Comparison of ENCODE assay signal across 9 cellular contexts in genomic region chr14:68104518-68104917, GRCh38.
DNase-seq lines count a peak whose midpoint lies in the region; ATAC-seq, FAIRE-seq and TF ChIP-seq lines count a peak whose summit lies in the region.
"Had no signal": no experiment of that assay in that cellular context is flagged by ENCODE, and none has a peak within 500 bp of the region (broad histone marks: within the 10 kb centered on the region; RNA-seq: fewer than 3 reads in every experiment).

No MANE protein-coding gene starts in this region.

- H3K27ac Mint-ChIP-seq in WTC11: peak overlapping the region; percentile 51; the same call in 1 of the 2 replicates
- no peak overlapping the region for H3K27ac Mint-ChIP-seq in activated naive CD4-positive, alpha-beta T cell treated with anti-CD3 and anti-CD28 coated beads, Interleukin-2, amount 50 U/mL, for 72 hours

- H3K4me3 ChIP-seq in esophagus squamous epithelium: no peak overlapping the region
- H3K4me3 ChIP-seq in BE2C (ENCODE audit: low read depth, low read length): no peak overlapping the region

- POLR2A ChIA-PET in WTC11 (lab: Charles Lee): no interaction called here

- H3K27me3 Mint-ChIP-seq in WTC11 (ENCODE audit: low read depth): no peaks in the 10 kb centered on the region

- CTCF ChIA-PET in WTC11 (lab: Charles Lee): no interaction called here

- ATAC-seq in WTC11 (no peak), left cardiac atrium (peak; percentile 68 to 99)
- ATAC-seq in activated naive CD4-positive, alpha-beta T cell treated with anti-CD3 and anti-CD28 coated beads, Interleukin-2, amount 50 U/mL, for 72 hours: no peak

- TF ChIP-seq CTCF in WTC11 (IDR thresholded peaks at IDR 0.05): no peak
- TF ChIP-seq CTCF in esophagus squamous epithelium (IDR thresholded peaks at IDR 0.05): no peak
- TF ChIP-seq CTCF in BE2C (IDR thresholded peaks at IDR 0.05; ENCODE audit: low read depth, low read length): no peak

- H3K27ac ChIP-seq in esophagus squamous epithelium: peak overlapping the region in 2 of 4 donors; percentile 13 to 37

- H3K4me1 ChIP-seq in esophagus squamous epithelium (peaks cover 0 to 40% (median 13%) of the 10 kb centered on the region in 3 donors), BE2C (no peaks in the 10 kb centered on the region)

- peaks cover 36% of the 10 kb centered on the region for H3K9me3 Mint-ChIP-seq in WTC11
- H3K9me3 Mint-ChIP-seq in activated naive CD4-positive, alpha-beta T cell treated with anti-CD3 and anti-CD28 coated beads, Interleukin-2, amount 50 U/mL, for 72 hours: peaks cover 6 to 20% of the 10 kb centered on the region in 2 donors

- WGBS in esophagus squamous epithelium, 2 donors: 40% methylated on average over 1 of the region's 1 CpG

- DNase-seq in GM12892 (ENCODE audit: insufficient read length) (no peak), WTC11 (ENCODE audit: low spot score) (no peak), left cardiac atrium (no peak), stromal cell of bone marrow (ENCODE audit: low read depth) (peak; percentile 36), esophagus squamous epithelium (lab: John Stamatoyannopoulos, UW) (no peak), BE2C (no peak), globus pallidus (ENCODE audit: low spot score) (no peak)
- DNase-seq in activated naive CD4-positive, alpha-beta T cell treated with anti-CD3 and anti-CD28 coated beads, Interleukin-2, amount 50 U/mL, for 72 hours (ENCODE audit: low spot score in 2 of 2): no peak
- DNase-seq: nephron progenitor cell had no signal

- H3K36me3 ChIP-seq in esophagus squamous epithelium (peaks cover 0 to 7% (median 0%) of the 10 kb centered on the region in 3 donors), BE2C (no peaks in the 10 kb centered on the region; the same call in 1 of the 2 replicates)

- intact Hi-C loops in left cardiac atrium (cut with DNase I) (no loop called here), esophagus squamous epithelium (cut with DNase I) (no loop called here)

- H3K36me3 Mint-ChIP-seq in WTC11: peaks cover 31% of the 10 kb centered on the region
- peaks cover 25 to 30% of the 10 kb centered on the region in 2 donors for H3K36me3 Mint-ChIP-seq in activated naive CD4-positive, alpha-beta T cell treated with anti-CD3 and anti-CD28 coated beads, Interleukin-2, amount 50 U/mL, for 72 hours

- TF ChIP-seq POLR2A in GM12892 (IDR thresholded peaks at IDR 0.05; ENCODE audit: low read depth, low read length) (no peak), esophagus squamous epithelium (IDR thresholded peaks at IDR 0.05) (no peak)

- H3K27me3 ChIP-seq in esophagus squamous epithelium (no peaks in the 10 kb centered on the region), BE2C (no peaks in the 10 kb centered on the region)

- peaks cover 35% of the 10 kb centered on the region for H3K4me1 Mint-ChIP-seq in WTC11

- H3K4me3 Mint-ChIP-seq in WTC11: no peak overlapping the region
- H3K4me3 Mint-ChIP-seq: nephron progenitor cell had no signal

- H3K9me3 ChIP-seq in esophagus squamous epithelium (peaks cover 4 to 16% (median 16%) of the 10 kb centered on the region in 3 donors), BE2C (peaks cover 7% of the 10 kb centered on the region; the same call in 1 of the 2 replicates)

- FAIRE-seq in GM12892 (lab: Jason Lieb, UNC): peak; percentile 27

TF ChIP-seq in WTC11, 78 proteins besides CTCF, POLR2A, EP300 and RAD21:
- no peak for TF ChIP-seq CBFB (CRISPR knock-in tag; IDR thresholded peaks at IDR 0.05; ENCODE audit: low read depth)
- TF ChIP-seq ZNF219 (CRISPR knock-in tag; IDR thresholded peaks at IDR 0.05; ENCODE audit: borderline replicate concordance): no peak
- TF ChIP-seq MYBL2 (CRISPR knock-in tag; IDR thresholded peaks at IDR 0.05): no peak
- TF ChIP-seq ZSCAN18 (CRISPR knock-in tag; IDR thresholded peaks at IDR 0.05): no peak
- TF ChIP-seq ZNF396 (CRISPR knock-in tag; IDR thresholded peaks at IDR 0.05; ENCODE audit: borderline replicate concordance): no peak
- no peak for TF ChIP-seq NR2C2 (CRISPR knock-in tag; IDR thresholded peaks at IDR 0.05)
- TF ChIP-seq TP53 (CRISPR knock-in tag; IDR thresholded peaks at IDR 0.05): no peak
- no peak for TF ChIP-seq CREB1 (CRISPR knock-in tag; IDR thresholded peaks at IDR 0.05)
- no peak for TF ChIP-seq ZNF425 (CRISPR knock-in tag; conservative IDR thresholded peaks at IDR 0.05)
- TF ChIP-seq JAZF1 (CRISPR knock-in tag; IDR thresholded peaks at IDR 0.05): no peak
- no peak for TF ChIP-seq RELA (CRISPR knock-in tag; IDR thresholded peaks at IDR 0.05; ENCODE audit: borderline replicate concordance)
- no peak for TF ChIP-seq ZBTB21 (CRISPR knock-in tag; IDR thresholded peaks at IDR 0.05; ENCODE audit: borderline replicate concordance)
- TF ChIP-seq ATF1 (CRISPR knock-in tag; IDR thresholded peaks at IDR 0.05): no peak
- no peak for TF ChIP-seq CREM (CRISPR knock-in tag; IDR thresholded peaks at IDR 0.05)
- no peak for TF ChIP-seq SMAD3 (CRISPR knock-in tag; IDR thresholded peaks at IDR 0.05; ENCODE audit: borderline replicate concordance)
- no peak for TF ChIP-seq MXD4 (CRISPR knock-in tag; IDR thresholded peaks at IDR 0.05; ENCODE audit: borderline replicate concordance)

Comparison
In these comparisons a context has a peak if more than half of its experiments do, and no peak if none do; other contexts are left out.
1. ATAC-seq: peak in left cardiac atrium (2 of 2); none in WTC11 (single experiment) and activated naive CD4-positive, alpha-beta T cell treated with anti-CD3 and anti-CD28 coated beads, Interleukin-2, amount 50 U/mL, for 72 hours (0 of 2).